ENCODE assay signal across 21 cellular contexts in the genomic region with DNA sequence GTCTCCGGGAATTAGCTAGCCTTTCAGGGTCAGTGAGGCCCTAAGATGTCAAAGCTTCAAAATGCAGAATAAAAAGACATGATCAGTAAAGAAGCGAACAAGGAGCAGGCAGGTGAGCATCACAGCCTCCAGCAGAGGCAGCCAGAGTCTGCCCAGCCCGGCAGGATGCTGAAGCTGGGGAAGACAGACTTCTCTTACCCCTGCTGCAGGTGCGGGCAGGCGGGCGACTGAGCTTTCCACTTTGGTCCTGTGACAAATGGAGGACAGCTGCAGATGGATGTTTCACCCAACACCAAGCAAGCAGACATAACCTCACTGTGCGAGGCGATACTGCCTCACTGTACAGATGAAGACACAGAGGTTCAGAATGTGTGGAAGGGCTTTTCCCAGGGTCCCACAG.
A peak's percentile ranks its signal among the peaks of the same experiment; 100 is the strongest.
DNase-seq lines count a peak whose midpoint lies in the region; ATAC-seq, FAIRE-seq and TF ChIP-seq lines count a peak whose summit lies in the region.
"Had no signal": no experiment of that assay in that cellular context is flagged by ENCODE, and none has a peak within 500 bp of the region (broad histone marks: within the 10 kb centered on the region; RNA-seq: fewer than 3 reads in every experiment).

No MANE protein-coding gene starts in this region.

- ATAC-seq in HG03280 (IDR thresholded peaks at IDR 0.05; ENCODE audit: unreplicated experiment) = no peak

- H3K4me1 ChIP-seq in mammary epithelial cell (ENCODE audit: insufficient read depth, low read length) = no peaks in the 10 kb centered on the region

- H3K4me3 Mint-ChIP-seq in MCF 10A (ENCODE audit: unreplicated experiment) = no peak overlapping the region
- no peak overlapping the region for H3K4me3 Mint-ChIP-seq in chondrocyte (ENCODE audit: unreplicated experiment)
- H3K4me3 Mint-ChIP-seq in nephron progenitor cell = no peak overlapping the region
- H3K4me3 Mint-ChIP-seq: CD14-positive monocyte, HFFc6 had no signal

- H3K79me2 ChIP-seq in mammary epithelial cell (ENCODE audit: insufficient read depth, low read length) = no peaks in the 10 kb centered on the region

- peak; percentile 17 for FAIRE-seq in urothelium cell line (lab: Jason Lieb, UNC)

- H3K4me3 ChIP-seq in mammary epithelial cell (replicated peaks in 1 of 3; ENCODE audit: insufficient read depth in 1 of 3, low read depth in 2 of 3, low read length in 3 of 3) = no peak overlapping the region

- no peak overlapping the region for H3K4me2 ChIP-seq in mammary epithelial cell (ENCODE audit: insufficient read depth, low read depth, low read length)

- H4K20me1 ChIP-seq in mammary epithelial cell (ENCODE audit: insufficient read depth, low read length) = no peaks in the 10 kb centered on the region

- H3K27me3 Mint-ChIP-seq in MCF 10A (ENCODE audit: insufficient read depth, unreplicated experiment) (no peaks in the 10 kb centered on the region), chondrocyte (ENCODE audit: low read depth) (no peaks in the 10 kb centered on the region), nephron progenitor cell (ENCODE audit: low read depth, poor library complexity) (peaks cover 3% of the 10 kb centered on the region)

- no peaks in the 10 kb centered on the region for H3K36me3 Mint-ChIP-seq in MCF 10A (ENCODE audit: insufficient read depth, unreplicated experiment)
- H3K36me3 Mint-ChIP-seq in chondrocyte (ENCODE audit: low read depth) = peaks cover 7% of the 10 kb centered on the region
- H3K36me3 Mint-ChIP-seq in nephron progenitor cell (ENCODE audit: low read depth) = peaks cover 22% of the 10 kb centered on the region

- H2AFZ ChIP-seq in mammary epithelial cell (ENCODE audit: low read depth, low read length) = no peak overlapping the region

- CTCF ChIA-PET in MCF 10A (lab: Yijun Ruan, JAX) = interaction anchor here (2.0 kb wide), 1 partner anchor 372 kb away, joined by 7 read pairs; no protein-coding TSS in a partner anchor
- CTCF ChIA-PET in mammary epithelial cell (lab: Charles Lee; ENCODE audit: low non-redundant PET) = no interaction called here

- H3K4me1 Mint-ChIP-seq in MCF 10A (ENCODE audit: insufficient read depth, unreplicated experiment) = no peaks in the 10 kb centered on the region
- peaks cover 21% of the 10 kb centered on the region for H3K4me1 Mint-ChIP-seq in chondrocyte (ENCODE audit: low read depth)
- H3K4me1 Mint-ChIP-seq in nephron progenitor cell = peaks cover 59% of the 10 kb centered on the region

- dilution Hi-C loops in mammary epithelial cell (cut with HindIII; ENCODE audit: low sequenced_read_pairs) = loop anchor here (5.0 kb wide), 1 partner anchor 36 kb away; no protein-coding TSS in a partner anchor

- H3K9me3 Mint-ChIP-seq in MCF 10A (ENCODE audit: unreplicated experiment) (no peaks in the 10 kb centered on the region), chondrocyte (ENCODE audit: low read depth) (no peaks in the 10 kb centered on the region), nephron progenitor cell (peaks cover 3% of the 10 kb centered on the region)
- H3K9me3 Mint-ChIP-seq: CD14-positive monocyte, HFFc6 had no signal

- BruUV-seq in MCF 10A (replicated peaks; lab: Mats Ljungman, UMichigan) = no TSS peak
- no TSS peak for BruUV-seq in mammary epithelial cell (replicated peaks; lab: Mats Ljungman, UMichigan)

- H3K27me3 ChIP-seq in mammary epithelial cell (ENCODE audit: insufficient read depth, low read length) = no peaks in the 10 kb centered on the region

- H3K27ac Mint-ChIP-seq in MCF 10A (ENCODE audit: low read depth, unreplicated experiment) = peak overlapping the region; percentile 65
- H3K27ac Mint-ChIP-seq in chondrocyte (ENCODE audit: unreplicated experiment) = peak overlapping the region; percentile 33
- H3K27ac Mint-ChIP-seq in nephron progenitor cell = peak overlapping the region; percentile 87
- H3K27ac Mint-ChIP-seq: HFFc6 had no signal

- DNase-seq in MCF 10A (ENCODE audit: unreplicated experiment) (no peak), mammary epithelial cell (no peak), chondrocyte (ENCODE audit: low spot score) (no peak), nephron progenitor cell (no peak), urothelium cell line (ENCODE audit: low spot score) (no peak), NCI-H82 treated with DMSO at 0.1 percent for 48 hours (lab: John Stamatoyannopoulos, UW; ENCODE audit: unreplicated experiment) (no peak)
- no peak for DNase-seq in stimulated activated CD4-positive, alpha-beta T cell treated with anti-CD3 and anti-CD28 coated beads, Interleukin-15, amount 100 ng/mL, for 24 hours
- DNase-seq: 8988T, DMS79, HFFc6, Kasumi-1, MM.1S, NCI-H1092, NCI-H146, NCI-H2029 treated with DMSO at 0.1 percent for 48 hours, NCI-H524, NCI-H82, RPMI8226, SHP77 treated with DMSO at 0.1 percent for 48 hours had no signal

- H3K36me3 ChIP-seq in mammary epithelial cell (ENCODE audit: insufficient read depth, low read length) = no peaks in the 10 kb centered on the region

- TF ChIP-seq CTCF in MCF 10A (IDR thresholded peaks at IDR 0.05; ENCODE audit: unreplicated experiment) (no peak), mammary epithelial cell (conservative IDR thresholded peaks at IDR 0.05 in 1 of 2, IDR thresholded peaks at IDR 0.05 in 1 of 2; ENCODE audit: extremely low read depth in 1 of 2, insufficient read depth in 1 of 2, low read depth in 1 of 2, low read length in 2 of 2) (no peak), chondrocyte (IDR thresholded peaks at IDR 0.05) (no peak), nephron progenitor cell (IDR thresholded peaks at IDR 0.05) (no peak)

- POLR2A ChIA-PET in MCF 10A (lab: Yijun Ruan, JAX) = interaction anchor here (0.6 kb wide), 1 partner anchor 63 kb away, joined by 4 read pairs; no protein-coding TSS in a partner anchor

- in situ Hi-C loops in mammary epithelial cell (cut with MboI; ENCODE audit: low sequenced_read_pairs in 2 of 2) = no loop called here

- intact Hi-C loops in MCF 10A (cut with micrococcal nuclease) (no loop called here), mammary epithelial cell (cut with micrococcal nuclease) (no loop called here)

- no peak overlapping the region for H3K27ac ChIP-seq in mammary epithelial cell (ENCODE audit: insufficient read depth, low read depth, low read length)

- 92% methylated on average over 8 of the region's 8 CpGs for WGBS in mammary epithelial cell (ENCODE audit: low coverage, missing lambda C conversion rate)

- H3K9me3 ChIP-seq in mammary epithelial cell (replicated peaks; ENCODE audit: insufficient read depth, low read length) = no peaks in the 10 kb centered on the region

- no peak overlapping the region for H3K9ac ChIP-seq in mammary epithelial cell (ENCODE audit: insufficient read depth, low read length)

Comparison
In these comparisons a context has a peak if more than half of its experiments do, and no peak if none do; other contexts are left out.
1. H3K27ac Mint-ChIP-seq: peak in every context shown above with its lines; median percentile 87 in nephron progenitor cell; 65 in MCF 10A; 33 in chondrocyte.